Comparison of ENCODE assay signal across 5 cellular contexts in genomic region chr5:156570615-156571014, GRCh38.
"Had no signal": no experiment of that assay in that cellular context is flagged by ENCODE, and none has a peak within 500 bp of the region (broad histone marks: within the 10 kb centered on the region; RNA-seq: fewer than 3 reads in every experiment).

No MANE protein-coding gene starts in this region.

- H3K4me1 Mint-ChIP-seq: IgD-negative memory B cell had no signal

- H3K36me3 Mint-ChIP-seq: IgD-negative memory B cell had no signal

- H3K27me3 Mint-ChIP-seq: IgD-negative memory B cell had no signal

- DNase-seq: IMR-90, KBM-7 had no signal

- H3K27ac Mint-ChIP-seq: IgD-negative memory B cell had no signal

- H3K9me3 Mint-ChIP-seq: IgD-negative memory B cell had no signal

- H3K27ac ChIP-seq: HL-60 had no signal

- H3K4me3 Mint-ChIP-seq: IgD-negative memory B cell had no signal

- H3K4me3 ChIP-seq: K562 had no signal
